Comparison of ENCODE assay signal across 9 cellular contexts in genomic region chr20:17557675-17558006, GRCh38. TPM values are rescaled to one million over a fixed set of nuclear protein-coding genes. Genes with fewer than 3 reads are reported as not detected.
A peak's percentile ranks its signal among the peaks of the same experiment; 100 is the strongest.
DNase-seq lines count a peak whose midpoint lies in the region; ATAC-seq and TF ChIP-seq lines count a peak whose summit lies in the region.
"Had no signal": no experiment of that assay in that cellular context is flagged by ENCODE, and none has a peak within 500 bp of the region (broad histone marks: within the 10 kb centered on the region; RNA-seq: fewer than 3 reads in every experiment).

No MANE protein-coding gene starts in this region.

- no peaks in the 10 kb centered on the region for H3K27me3 Mint-ChIP-seq in nephron (ENCODE audit: low read depth)
- H3K27me3 Mint-ChIP-seq in stimulated activated memory B cell treated with anti-CD40 and anti-IgM and Interleukin-4, amounts not matched to agents 10 μg/mL and 1 μg/mL and 100 μg/mL, for 72 hours = peaks cover 16% of the 10 kb centered on the region

- DNase-seq in MG63 (peak; percentile 52), dedifferentiated amniotic fluid mesenchymal stem cell (ENCODE audit: extremely low spot score) (peak; percentile 42)
- DNase-seq: effector CD8-positive, alpha-beta T cell had no signal

- ATAC-seq in HG02571 (IDR thresholded peaks at IDR 0.05; ENCODE audit: unreplicated experiment) = no peak
- ATAC-seq in GM18520 (IDR thresholded peaks at IDR 0.05; ENCODE audit: unreplicated experiment) = no peak
- ATAC-seq in GM21390 (IDR thresholded peaks at IDR 0.05; ENCODE audit: unreplicated experiment) = no peak
- ATAC-seq in stimulated activated memory B cell treated with anti-CD40 and anti-IgM and Interleukin-4, amounts not matched to agents 10 μg/mL and 1 μg/mL and 100 μg/mL, for 72 hours = no peak

- TF ChIP-seq CTCF in C4-2B (conservative IDR thresholded peaks at IDR 0.05) (no peak), nephron (IDR thresholded peaks at IDR 0.05; ENCODE audit: unreplicated experiment in 3 of 3) (no peak)

- H3K36me3 ChIP-seq in MG63 = no peaks in the 10 kb centered on the region

- H3K27ac ChIP-seq in C4-2B = peak overlapping the region; percentile 80

- H3K4me1 Mint-ChIP-seq in nephron = peaks cover 34% of the 10 kb centered on the region
- no peaks in the 10 kb centered on the region for H3K4me1 Mint-ChIP-seq in stimulated activated memory B cell treated with anti-CD40 and anti-IgM and Interleukin-4, amounts not matched to agents 10 μg/mL and 1 μg/mL and 100 μg/mL, for 72 hours

- no peaks in the 10 kb centered on the region for H3K36me3 Mint-ChIP-seq in nephron (ENCODE audit: low read depth)
- H3K36me3 Mint-ChIP-seq in stimulated activated memory B cell treated with anti-CD40 and anti-IgM and Interleukin-4, amounts not matched to agents 10 μg/mL and 1 μg/mL and 100 μg/mL, for 72 hours = no peaks in the 10 kb centered on the region

- H3K4me3 Mint-ChIP-seq in nephron = no peak overlapping the region
- H3K4me3 Mint-ChIP-seq in stimulated activated memory B cell treated with anti-CD40 and anti-IgM and Interleukin-4, amounts not matched to agents 10 μg/mL and 1 μg/mL and 100 μg/mL, for 72 hours = no peak overlapping the region

- no peaks in the 10 kb centered on the region for H3K27me3 ChIP-seq in MG63

- H3K27ac Mint-ChIP-seq in nephron = peak overlapping the region; percentile 43 to 79 (median 56)
- no peak overlapping the region for H3K27ac Mint-ChIP-seq in stimulated activated memory B cell treated with anti-CD40 and anti-IgM and Interleukin-4, amounts not matched to agents 10 μg/mL and 1 μg/mL and 100 μg/mL, for 72 hours

- no peaks in the 10 kb centered on the region for H3K9me3 Mint-ChIP-seq in nephron
- no peaks in the 10 kb centered on the region for H3K9me3 Mint-ChIP-seq in stimulated activated memory B cell treated with anti-CD40 and anti-IgM and Interleukin-4, amounts not matched to agents 10 μg/mL and 1 μg/mL and 100 μg/mL, for 72 hours

- no peaks in the 10 kb centered on the region for H3K9me3 ChIP-seq in MG63

- no peak overlapping the region for H3K4me3 ChIP-seq in MG63

RNA-seq across cellular contexts. Expression of gene DSTN, which starts 12.2 kb away (rescaled TPM):
- 310 and 627 TPM in 2 replicates for total RNA-seq in MG63 (2014; rRNA removed; shearing (Covaris generic); ENCODE audit: low replicate concordance)

RNA-seq across cellular contexts. Expression of gene BFSP1, which starts 26.5 kb away (rescaled TPM):
- 0.99 and 2.3 TPM in 2 replicates for total RNA-seq in MG63 (2014; rRNA removed; shearing (Covaris generic); ENCODE audit: low replicate concordance)
